9 cellular contexts compared by ENCODE assay signal in the genomic region with DNA sequence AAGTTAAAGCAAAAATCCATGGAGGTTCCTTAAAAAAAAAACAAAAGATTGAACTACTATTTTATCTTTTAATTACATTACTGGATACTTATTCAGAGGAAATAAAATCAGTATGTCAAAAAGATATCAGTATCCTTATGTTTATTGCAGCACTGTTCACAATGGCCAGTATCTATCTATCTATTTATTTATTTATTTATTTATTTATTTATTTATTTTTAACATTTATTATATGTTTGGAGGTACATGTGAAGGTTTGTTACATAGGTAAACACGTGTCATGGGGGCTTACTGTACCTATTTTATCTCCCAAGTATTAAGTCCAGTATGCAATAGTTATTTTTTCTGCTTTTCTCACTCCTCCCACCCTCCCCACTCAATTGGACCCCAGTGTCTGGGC.
"Had no signal": no experiment of that assay in that cellular context is flagged by ENCODE, and none has a peak within 500 bp of the region (broad histone marks: within the 10 kb centered on the region; RNA-seq: fewer than 3 reads in every experiment).

No MANE protein-coding gene starts in this region.

- H3K4me3 Mint-ChIP-seq: IgD-negative memory B cell had no signal

- H3K27me3 Mint-ChIP-seq: IgD-negative memory B cell had no signal

- ATAC-seq: HepG2, K562 had no signal

- H3K4me3 ChIP-seq: K562 had no signal

- H3K4me1 Mint-ChIP-seq: IgD-negative memory B cell had no signal

- DNase-seq: IMR-90, KBM-7, KG1 had no signal

- FAIRE-seq: HepG2, HTR-8/SVneo, K562 had no signal

- H3K27ac ChIP-seq: HL-60, KMS-11 had no signal

- H3K36me3 Mint-ChIP-seq: IgD-negative memory B cell had no signal

- H3K27ac Mint-ChIP-seq: IgD-negative memory B cell had no signal
